8 cellular contexts compared by ENCODE assay signal in genomic region chrX:101803451-101803850, GRCh38.
DNase-seq lines count a peak whose midpoint lies in the region; ATAC-seq and TF ChIP-seq lines count a peak whose summit lies in the region.

No MANE protein-coding gene starts in this region.

- H3K27me3 ChIP-seq in ascending aorta, result no peaks in the 10 kb centered on the region
- H3K27me3 ChIP-seq in stomach, result no peaks in the 10 kb centered on the region

- no peaks in the 10 kb centered on the region for H3K4me1 ChIP-seq in ascending aorta
- no peaks in the 10 kb centered on the region for H3K4me1 ChIP-seq in stomach

- H3K9me3 ChIP-seq in ascending aorta, result no peaks in the 10 kb centered on the region
- peaks cover 0 to 7% (median 3%) of the 10 kb centered on the region in 4 donors for H3K9me3 ChIP-seq in stomach

- TF ChIP-seq CTCF in AG09319 (IDR thresholded peaks at IDR 0.05; ENCODE audit: low read depth, low read length) (peak; percentile 59), GM12874 (IDR thresholded peaks at IDR 0.05; ENCODE audit: insufficient read depth, low read depth, low read length) (peak; percentile 17; the same call in 1 of the 2 replicates), ascending aorta (IDR thresholded peaks at IDR 0.05) (peak in 2 of 3 experiments; percentile 51 to 52), stomach (IDR thresholded peaks at IDR 0.05) (peak in 1 of 7 experiments; percentile 35)

- no peak for TF ChIP-seq EP300 in stomach (IDR thresholded peaks at IDR 0.05)

- ATAC-seq in HG03280 (IDR thresholded peaks at IDR 0.05; ENCODE audit: unreplicated experiment) (no peak), GM18867 (IDR thresholded peaks at IDR 0.05; ENCODE audit: unreplicated experiment) (no peak)

- DNase-seq in AG09319 (ENCODE audit: extremely low read depth, low read depth) (no peak), ascending aorta (ENCODE audit: low spot score in 2 of 2) (no peak), kidney tubule cell (ENCODE audit: low spot score) (peak; percentile 7), stomach (no peak)
- no peak for DNase-seq in activated CD8-positive, alpha-beta memory T cell treated with anti-CD3 and anti-CD28 coated beads for 24 hours

- no peaks in the 10 kb centered on the region for H3K36me3 ChIP-seq in ascending aorta
- H3K36me3 ChIP-seq in stomach, result no peaks in the 10 kb centered on the region

- H3K27ac ChIP-seq in ascending aorta, result no peak overlapping the region
- H3K27ac ChIP-seq in stomach, result no peak overlapping the region

- no peak for TF ChIP-seq POLR2A in stomach (IDR thresholded peaks at IDR 0.05)

- intact Hi-C loops in ascending aorta (cut with DNase I) (loop anchor here (5.0 kb wide), 1 partner anchor 206 kb away; no protein-coding TSS in a partner anchor), stomach (cut with DNase I; ENCODE audit: low total_unique reads) (no loop called here)

- 12 to 44% (median 24%) methylated on average over 2 of the region's 2 CpGs for WGBS in stomach, 5 donors

- no peak overlapping the region for H3K4me3 ChIP-seq in ascending aorta
- no peak overlapping the region for H3K4me3 ChIP-seq in stomach
